ENCODE assay signal across 11 cellular contexts in genomic region chr20:17964073-17964472, GRCh38. TPM values are rescaled to one million over a fixed set of nuclear protein-coding genes. Genes with fewer than 3 reads are reported as not detected.
DNase-seq lines count a peak whose midpoint lies in the region; ATAC-seq and TF ChIP-seq lines count a peak whose summit lies in the region.
"Had no signal": no experiment of that assay in that cellular context is flagged by ENCODE, and none has a peak within 500 bp of the region (broad histone marks: within the 10 kb centered on the region; RNA-seq: fewer than 3 reads in every experiment).

No MANE protein-coding gene starts in this region.

- H3F3A ChIP-seq in SU-DHL-6 (ENCODE audit: insufficient read depth): peaks cover 57% of the 10 kb centered on the region

- intact Hi-C loops in thyroid gland (cut with DNase I): no loop called here
- intact Hi-C loops in left ventricle myocardium superior (cut with micrococcal nuclease): no loop called here

- peaks cover 68% of the 10 kb centered on the region for H3K4me1 Mint-ChIP-seq in activated naive CD4-positive, alpha-beta T cell treated with anti-CD3 and anti-CD28 coated beads, Interleukin-2, amount 10 ng/mL, durations not matched to agents 7 days and 5 days

- H3K9ac ChIP-seq in SU-DHL-6 (ENCODE audit: low read length) (peak overlapping the region; percentile 99), iPS-20b (ENCODE audit: low read depth, low read length) (peak overlapping the region; percentile 99)
- H3K9ac ChIP-seq: parathyroid adenoma had no signal

- H3K27me3 ChIP-seq in SU-DHL-6 (ENCODE audit: low read length) (no peaks in the 10 kb centered on the region), iPS-20b (ENCODE audit: insufficient read depth, low read length) (no peaks in the 10 kb centered on the region), thyroid gland (no peaks in the 10 kb centered on the region)

- no peak overlapping the region for H2AFZ ChIP-seq in SU-DHL-6 (ENCODE audit: low read depth, low read length, severe bottlenecking)
- H2AFZ ChIP-seq: parathyroid adenoma had no signal

- no peak for ATAC-seq in HG03442 (IDR thresholded peaks at IDR 0.05; ENCODE audit: unreplicated experiment)
- no peak for ATAC-seq in left ventricle myocardium superior
- ATAC-seq: Right ventricle myocardium inferior had no signal

- H3K4me3 ChIP-seq in SU-DHL-6 (ENCODE audit: insufficient read depth, low read length, poor library complexity, severe bottlenecking) (peak overlapping the region; percentile 93), iPS-20b (ENCODE audit: low read length) (peak overlapping the region; percentile 96), thyroid gland (replicated peaks in 1 of 3) (no peak overlapping the region)

- no peak for DNase-seq in activated naive CD4-positive, alpha-beta T cell treated with anti-CD3 and anti-CD28 coated beads, Interleukin-2, amount 10 ng/mL, durations not matched to agents 7 days and 5 days
- DNase-seq in activated naive CD4-positive, alpha-beta T cell treated with anti-CD3 and anti-CD28 coated beads, Interleukin-2, amount 50 U/mL, for 16 hours: no peak
- no peak for DNase-seq in thyroid gland
- no peak for DNase-seq in GM20000 (ENCODE audit: low spot score)
- DNase-seq in left ventricle myocardium superior: no peak
- DNase-seq: NCI-H2029 treated with DMSO at 0.1 percent for 48 hours had no signal

- H3K27ac ChIP-seq in SU-DHL-6 (ENCODE audit: low read depth, low read length) (peak overlapping the region; percentile 96; the same call in 1 of the 2 replicates), iPS-20b (ENCODE audit: low read length) (no peak overlapping the region), thyroid gland (peak overlapping the region; percentile 98 to 99 (median 99))
- H3K27ac ChIP-seq: parathyroid adenoma had no signal

- H3K4me2 ChIP-seq in SU-DHL-6 (ENCODE audit: low read depth, low read length, poor library complexity, severe bottlenecking): peak overlapping the region; percentile 80

- TF ChIP-seq CTCF in SU-DHL-6 (IDR thresholded peaks at IDR 0.05; ENCODE audit: insufficient read depth, low read length, poor library complexity, severe bottlenecking) (no peak), thyroid gland (IDR thresholded peaks at IDR 0.05) (no peak), GM20000 (IDR thresholded peaks at IDR 0.05; ENCODE audit: extremely low read depth, missing control alignments) (no peak)

- no peaks in the 10 kb centered on the region for H3K9me3 Mint-ChIP-seq in activated naive CD4-positive, alpha-beta T cell treated with anti-CD3 and anti-CD28 coated beads, Interleukin-2, amount 10 ng/mL, durations not matched to agents 7 days and 5 days

- peak overlapping the region; percentile 95 for H3K27ac Mint-ChIP-seq in activated naive CD4-positive, alpha-beta T cell treated with anti-CD3 and anti-CD28 coated beads, Interleukin-2, amount 10 ng/mL, durations not matched to agents 7 days and 5 days

- peaks cover 27% of the 10 kb centered on the region for H3K36me3 ChIP-seq in SU-DHL-6 (ENCODE audit: low read length)
- peaks cover 78% of the 10 kb centered on the region for H3K36me3 ChIP-seq in iPS-20b (ENCODE audit: insufficient read depth, low read depth, low read length)
- no peaks in the 10 kb centered on the region for H3K36me3 ChIP-seq in thyroid gland

- H3K4me1 ChIP-seq in iPS-20b (ENCODE audit: insufficient read depth, low read length): peaks cover 25% of the 10 kb centered on the region; the same call in 1 of the 2 replicates
- H3K4me1 ChIP-seq in thyroid gland: peaks cover 63 to 67% of the 10 kb centered on the region in 2 donors

- CTCF ChIA-PET in activated naive CD4-positive, alpha-beta T cell treated with anti-CD3 and anti-CD28 coated beads, Interleukin-2, amount 10 ng/mL, durations not matched to agents 7 days and 5 days (lab: Charles Lee): interaction anchor here (1.3 to 1.7 kb wide), 2 partner anchors 32 to 427 kb away, joined by 3 to 5 read pairs; no protein-coding TSS in a partner anchor

- peak overlapping the region; percentile 100 for H3K4me3 Mint-ChIP-seq in activated naive CD4-positive, alpha-beta T cell treated with anti-CD3 and anti-CD28 coated beads, Interleukin-2, amount 10 ng/mL, durations not matched to agents 7 days and 5 days

- no peak for TF ChIP-seq POLR2A in thyroid gland (IDR thresholded peaks at IDR 0.05)

- H3K9me2 ChIP-seq in SU-DHL-6 (replicated peaks; ENCODE audit: insufficient read depth, low read length): no peaks in the 10 kb centered on the region

- peaks cover 96% of the 10 kb centered on the region for H3K79me2 ChIP-seq in SU-DHL-6 (ENCODE audit: insufficient read depth, low read length)

- WGBS in thyroid gland, 2 donors: 85 to 91% methylated on average over 1 of the region's 1 CpG

- peaks cover 67% of the 10 kb centered on the region for H3K36me3 Mint-ChIP-seq in activated naive CD4-positive, alpha-beta T cell treated with anti-CD3 and anti-CD28 coated beads, Interleukin-2, amount 10 ng/mL, durations not matched to agents 7 days and 5 days

- H4K20me1 ChIP-seq in SU-DHL-6 (ENCODE audit: low read depth, low read length): peaks cover 62% of the 10 kb centered on the region

- H3K9me3 ChIP-seq in SU-DHL-6 (ENCODE audit: insufficient read depth, low read length): no peaks in the 10 kb centered on the region
- H3K9me3 ChIP-seq in iPS-20b (ENCODE audit: insufficient read depth, low read depth, low read length): no peaks in the 10 kb centered on the region
- no peaks in the 10 kb centered on the region for H3K9me3 ChIP-seq in thyroid gland

- peaks cover 5% of the 10 kb centered on the region for H3K27me3 Mint-ChIP-seq in activated naive CD4-positive, alpha-beta T cell treated with anti-CD3 and anti-CD28 coated beads, Interleukin-2, amount 10 ng/mL, durations not matched to agents 7 days and 5 days

RNA-seq across cellular contexts. Expression of gene SNX5, which starts 4.5 kb away (rescaled TPM):
- total RNA-seq in thyroid gland (100 to 1,000 TPM; 247 to 346 (median 270) TPM), left ventricle myocardium superior (40.4 TPM)

RNA-seq across cellular contexts. Expression of gene MGME1, which starts 4.7 kb away (rescaled TPM):
- 10 to 100 TPM; 14.6 to 24.2 (median 16.8) TPM for total RNA-seq in thyroid gland
- total RNA-seq in left ventricle myocardium superior: 13.9 TPM

Comparison
In these comparisons a context has a peak if more than half of its experiments do, and no peak if none do; other contexts are left out.
1. H3K4me3 ChIP-seq: peak in SU-DHL-6 (single experiment) and iPS-20b (single experiment); none in thyroid gland (0 of 3).